2 cellular contexts compared by ENCODE assay signal in genomic region chr1:227856147-227856858, GRCh38.
TF ChIP-seq lines count a peak whose summit lies in the region.

No MANE protein-coding gene starts in this region.

TF ChIP-seq in HEK293, 187 proteins besides CTCF, POLR2A, EP300 and RAD21:
- no peak for TF ChIP-seq ZNF704 (tag by site-specific recombination; IDR thresholded peaks at IDR 0.05)
- peak; percentile 60; the same call in 1 of the 2 replicates for TF ChIP-seq ZNF10 (tag by site-specific recombination; IDR thresholded peaks at IDR 0.05)
- TF ChIP-seq ZNF211 (tag by site-specific recombination; IDR thresholded peaks at IDR 0.05; ENCODE audit: low read depth) = no peak

TF ChIP-seq in K562, 482 proteins besides CTCF, POLR2A, EP300 and RAD21:
- TF ChIP-seq ZNF282 (CRISPR knock-in tag; IDR thresholded peaks at IDR 0.05) (0 out of 2 replicates have a peak, but pooled peaks have one; percentile 27), FIP1L1 (IDR thresholded peaks at IDR 0.05; ENCODE audit: low read depth, low read length, poor library complexity, severe bottlenecking) (no peak), ZNF146 (CRISPR knock-in tag; IDR thresholded peaks at IDR 0.05; ENCODE audit: unreplicated experiment) (peak; percentile 54), KDM1A (IDR thresholded peaks at IDR 0.05) (0 out of 4 replicates have a peak, but pooled peaks of 1 of the 2 experiments have one; percentile 22), CREB5 (CRISPR knock-in tag; IDR thresholded peaks at IDR 0.05) (no peak), TCF3 (CRISPR knock-in tag; IDR thresholded peaks at IDR 0.05) (no peak), MEF2A (IDR thresholded peaks at IDR 0.05; ENCODE audit: control insufficient read depth, low read depth, low read length) (no peak), ZNF511 (CRISPR knock-in tag; IDR thresholded peaks at IDR 0.05) (no peak), ZNF668 (CRISPR knock-in tag; IDR thresholded peaks at IDR 0.05) (0 out of 2 replicates have a peak, but pooled peaks have one; percentile 32), MAZ (CRISPR knock-in tag; conservative IDR thresholded peaks at IDR 0.05 in 1 of 2, IDR thresholded peaks at IDR 0.05 in 1 of 2) (no peak), CBX1 (IDR thresholded peaks at IDR 0.05; ENCODE audit: low read depth) (0 out of 2 replicates have a peak, but pooled peaks have one; percentile 2), RBM25 (IDR thresholded peaks at IDR 0.05; ENCODE audit: low read depth, low read length, severe bottlenecking) (peak; percentile 25), ZNF121 (CRISPR knock-in tag; conservative IDR thresholded peaks at IDR 0.05) (peak; percentile 95)
